In genomic region chr17:49861150-49861884, GRCh38 we compare ENCODE assay signal across 1 cellular context.
TF ChIP-seq lines count a peak whose summit lies in the region.

No MANE protein-coding gene starts in this region.

TF ChIP-seq in H1, 55 proteins besides CTCF, POLR2A, EP300 and RAD21:
- TF ChIP-seq HDAC6 (IDR thresholded peaks at IDR 0.05; ENCODE audit: low read depth, low read length) (no peak), NANOG (IDR thresholded peaks at IDR 0.05; ENCODE audit: insufficient read depth, low read depth, low read length, poor library complexity, severe bottlenecking) (peak; percentile 11), EZH2 (IDR thresholded peaks at IDR 0.05; ENCODE audit: low read depth, low read length, severe bottlenecking) (no peak), RXRA (IDR thresholded peaks at IDR 0.05; ENCODE audit: insufficient read depth, low read depth, low read length) (no peak), KDM5A (IDR thresholded peaks at IDR 0.05; ENCODE audit: low read length) (no peak), SUZ12 (IDR thresholded peaks at IDR 0.05; ENCODE audit: low read length) (no peak), FOSL1 (IDR thresholded peaks at IDR 0.05; ENCODE audit: insufficient read depth, low read depth, low read length) (no peak), E2F6 (IDR thresholded peaks at IDR 0.05) (peak; percentile 25; the same call in 1 of the 2 replicates), KDM1A (IDR thresholded peaks at IDR 0.05; ENCODE audit: borderline replicate concordance, low read length) (no peak), CHD1 (IDR thresholded peaks at IDR 0.05; ENCODE audit: low read depth, low read length) (no peak), CEBPB (IDR thresholded peaks at IDR 0.05; ENCODE audit: low read depth, low read length) (no peak)
